In genomic region chr5:133458435-133458834, GRCh38 we compare ENCODE assay signal across 17 cellular contexts.
"Had no signal": no experiment of that assay in that cellular context is flagged by ENCODE, and none has a peak within 500 bp of the region (broad histone marks: within the 10 kb centered on the region; RNA-seq: fewer than 3 reads in every experiment).

No MANE protein-coding gene starts in this region.

- H3K27ac Mint-ChIP-seq: memory B cell, progenitor cell of endocrine pancreas had no signal

- DNase-seq: colonic mucosa; dorsolateral prefrontal cortex; effector CD8-positive, alpha-beta T cell; heart right ventricle; islet precursor cell; left ventricle myocardium inferior; lower lobe of right lung; naive B cell; nucleus accumbens; ovary; right cardiac atrium; stimulated activated CD4-positive, alpha-beta T cell treated with anti-CD3 and anti-CD28 coated beads, Interleukin-2, amount 100 ng/mL, for 48 hours; stimulated activated naive CD4-positive, alpha-beta T cell treated with Interleukin-2 at 50 U/mL for 16 hours had no signal

- H3K27ac ChIP-seq: colonic mucosa, dorsolateral prefrontal cortex, heart right ventricle, left ventricle myocardium inferior, lower lobe of right lung, ovary had no signal

- H3K4me3 Mint-ChIP-seq: memory B cell, naive B cell, neural crest cell had no signal

- H3K36me3 ChIP-seq: colonic mucosa, heart right ventricle, left ventricle myocardium inferior, lower lobe of right lung, ovary had no signal

- H3K27me3 ChIP-seq: colonic mucosa, dorsolateral prefrontal cortex, ovary had no signal

- H3K9me3 ChIP-seq: colonic mucosa, heart right ventricle, left ventricle myocardium inferior, lower lobe of right lung, ovary had no signal

- H3K27me3 Mint-ChIP-seq: memory B cell had no signal

- ATAC-seq: heart right ventricle, lower lobe of right lung, right cardiac atrium had no signal

- H3K4me1 ChIP-seq: colonic mucosa, left ventricle myocardium inferior, lower lobe of right lung had no signal

- H3K4me3 ChIP-seq: colonic mucosa, dorsolateral prefrontal cortex, heart right ventricle, left ventricle myocardium inferior, lower lobe of right lung, ovary, smooth muscle cell had no signal

- H3K36me3 Mint-ChIP-seq: memory B cell, naive B cell had no signal
